1 cellular context compared by ENCODE assay signal in the genomic region with DNA sequence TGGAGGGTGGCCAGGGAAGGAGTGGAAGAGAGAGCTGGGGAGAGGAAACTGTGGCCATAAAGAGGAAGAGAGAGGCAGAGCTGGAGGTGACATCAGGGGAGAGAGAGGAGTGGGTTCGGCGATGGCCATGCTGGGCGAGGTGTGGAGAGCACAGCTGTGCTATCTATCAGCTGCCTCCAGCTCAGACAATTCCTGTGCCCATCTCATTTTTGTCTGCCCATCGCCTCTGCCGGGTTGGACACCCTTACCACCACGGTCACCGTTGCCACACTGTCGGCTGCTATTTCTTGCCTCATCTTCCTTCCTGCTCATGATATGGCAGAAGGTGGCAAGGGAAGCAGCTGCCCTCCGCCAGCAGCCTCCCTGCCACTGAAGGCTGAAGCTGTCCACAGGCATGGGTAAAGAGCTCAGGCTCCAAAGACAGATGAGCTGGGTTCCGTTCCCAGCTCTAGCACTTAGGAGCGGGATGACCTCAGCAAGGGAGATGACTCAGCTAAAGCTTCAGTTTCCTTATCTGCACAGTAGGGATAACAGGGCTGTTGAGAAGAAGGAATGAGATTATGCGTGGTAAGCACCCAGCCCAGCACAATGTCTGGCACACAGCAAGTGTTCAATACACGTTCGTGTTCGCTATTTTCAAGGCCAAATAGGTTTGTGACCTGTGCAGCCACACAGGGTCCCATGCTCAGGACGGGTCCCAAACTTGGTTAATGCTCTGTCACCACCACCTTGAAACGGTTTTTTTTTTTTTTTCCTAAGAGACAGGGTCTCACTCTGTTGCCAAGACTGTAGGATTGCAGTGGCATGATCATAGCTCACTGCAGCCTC.
TF ChIP-seq lines count a peak whose summit lies in the region.

No MANE protein-coding gene starts in this region.

TF ChIP-seq in K562, 482 proteins besides CTCF, POLR2A, EP300 and RAD21 (continued from another document and continues in another):
- TF ChIP-seq, protein P1, sequence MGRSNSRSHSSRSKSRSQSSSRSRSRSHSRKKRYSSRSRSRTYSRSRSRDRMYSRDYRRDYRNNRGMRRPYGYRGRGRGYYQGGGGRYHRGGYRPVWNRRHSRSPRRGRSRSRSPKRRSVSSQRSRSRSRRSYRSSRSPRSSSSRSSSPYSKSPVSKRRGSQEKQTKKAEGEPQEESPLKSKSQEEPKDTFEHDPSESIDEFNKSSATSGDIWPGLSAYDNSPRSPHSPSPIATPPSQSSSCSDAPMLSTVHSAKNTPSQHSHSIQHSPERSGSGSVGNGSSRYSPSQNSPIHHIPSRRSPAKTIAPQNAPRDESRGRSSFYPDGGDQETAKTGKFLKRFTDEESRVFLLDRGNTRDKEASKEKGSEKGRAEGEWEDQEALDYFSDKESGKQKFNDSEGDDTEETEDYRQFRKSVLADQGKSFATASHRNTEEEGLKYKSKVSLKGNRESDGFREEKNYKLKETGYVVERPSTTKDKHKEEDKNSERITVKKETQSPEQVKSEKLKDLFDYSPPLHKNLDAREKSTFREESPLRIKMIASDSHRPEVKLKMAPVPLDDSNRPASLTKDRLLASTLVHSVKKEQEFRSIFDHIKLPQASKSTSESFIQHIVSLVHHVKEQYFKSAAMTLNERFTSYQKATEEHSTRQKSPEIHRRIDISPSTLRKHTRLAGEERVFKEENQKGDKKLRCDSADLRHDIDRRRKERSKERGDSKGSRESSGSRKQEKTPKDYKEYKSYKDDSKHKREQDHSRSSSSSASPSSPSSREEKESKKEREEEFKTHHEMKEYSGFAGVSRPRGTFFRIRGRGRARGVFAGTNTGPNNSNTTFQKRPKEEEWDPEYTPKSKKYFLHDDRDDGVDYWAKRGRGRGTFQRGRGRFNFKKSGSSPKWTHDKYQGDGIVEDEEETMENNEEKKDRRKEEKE (IDR thresholded peaks at IDR 0.05; ENCODE audit: borderline replicate concordance in 1 of 2, control insufficient read depth in 1 of 2, low read depth in 2 of 2, low read length in 1 of 2), result 0 out of 4 replicates have a peak, but pooled peaks of 1 of the 2 experiments have one; percentile 27
- TF ChIP-seq KLF10 (CRISPR knock-in tag; IDR thresholded peaks at IDR 0.05) (peak; percentile 64; the same call in 1 of the 2 replicates), KDM5B (IDR thresholded peaks at IDR 0.05; ENCODE audit: insufficient replicate concordance, low read depth, low read length) (peak; percentile 90), ZNF174 (CRISPR knock-in tag; IDR thresholded peaks at IDR 0.05) (no peak), KDM1A (IDR thresholded peaks at IDR 0.05) (peak; percentile 76 to 87), POLR2H (tag; IDR thresholded peaks at IDR 0.05; ENCODE audit: low read depth) (peak; percentile 62; the same call in 1 of the 2 replicates), ZKSCAN1 (IDR thresholded peaks at IDR 0.05; ENCODE audit: low read depth, low read length) (peak; percentile 94), SMARCA5 (IDR thresholded peaks at IDR 0.05) (peak; percentile 72), DNMT1 (IDR thresholded peaks at IDR 0.05) (0 out of 2 replicates have a peak, but pooled peaks have one; percentile 71), TAF9B (IDR thresholded peaks at IDR 0.05; ENCODE audit: partially characterized antibody) (peak; percentile 92), ETV1 (tag; conservative IDR thresholded peaks at IDR 0.05; ENCODE audit: low read depth) (peak; percentile 70), ZSCAN29 (IDR thresholded peaks at IDR 0.05) (no peak; the same call in 1 of the 2 replicates), CC2D1A (IDR thresholded peaks at IDR 0.05) (peak; percentile 64; the same call in 1 of the 2 replicates), CHCHD3 (CRISPR knock-in tag; IDR thresholded peaks at IDR 0.05) (peak; percentile 44; the same call in 1 of the 2 replicates), NUFIP1 (IDR thresholded peaks at IDR 0.05; ENCODE audit: partially characterized antibody) (no peak), POLR2AphosphoS5 (IDR thresholded peaks at IDR 0.05; ENCODE audit: control insufficient read depth, insufficient read depth, low read depth, low read length) (peak; percentile 85), KHSRP (IDR thresholded peaks at IDR 0.05) (no peak), MXI1 (IDR thresholded peaks at IDR 0.05; ENCODE audit: low read depth, low read length) (0 out of 2 replicates have a peak, but pooled peaks have one; percentile 45), DPF2 (IDR thresholded peaks at IDR 0.05) (peak; percentile 100), ELF4 (CRISPR knock-in tag; IDR thresholded peaks at IDR 0.05) (peak; percentile 58; the same call in 1 of the 2 replicates), NCOA2 (IDR thresholded peaks at IDR 0.05; ENCODE audit: partially characterized antibody in 2 of 2) (no peak), CBX3 (IDR thresholded peaks at IDR 0.05; ENCODE audit: borderline replicate concordance in 1 of 2, low read length in 2 of 2) (peak in 1 of 2 experiments; percentile 95; a peak in 2 of 3 replicates), BRCA1 (IDR thresholded peaks at IDR 0.05) (no peak), BRCA1 (CRISPR knock-in tag; IDR thresholded peaks at IDR 0.05) (no peak), FUS (optimal IDR thresholded peaks at IDR 0.05; ENCODE audit: low read depth, low read length) (no peak), ZC3H4 (CRISPR knock-in tag; IDR thresholded peaks at IDR 0.05; ENCODE audit: borderline replicate concordance) (peak; percentile 68; the same call in 1 of the 2 replicates), SMARCE1 (IDR thresholded peaks at IDR 0.05) (peak; percentile 99), NFYB (IDR thresholded peaks at IDR 0.05; ENCODE audit: extremely low read depth, insufficient read length) (no peak), GTF2F1 (IDR thresholded peaks at IDR 0.05; ENCODE audit: low read depth, low read length) (peak; percentile 77; the same call in 1 of the 2 replicates), STAT5A (IDR thresholded peaks at IDR 0.05; ENCODE audit: borderline replicate concordance, low read length) (peak; percentile 80; the same call in 1 of the 2 replicates), TCF7L2 (IDR thresholded peaks at IDR 0.05; ENCODE audit: low read depth, low read length) (no peak), POLR2B (IDR thresholded peaks at IDR 0.05; ENCODE audit: low read depth, partially characterized antibody) (peak; percentile 87), NCOA6 (IDR thresholded peaks at IDR 0.05) (no peak), ELF2 (CRISPR knock-in tag; IDR thresholded peaks at IDR 0.05) (peak; percentile 36; the same call in 1 of the 2 replicates), FOXP1 (CRISPR knock-in tag; IDR thresholded peaks at IDR 0.05) (peak; percentile 78; the same call in 1 of the 2 replicates), BHLHE40 (IDR thresholded peaks at IDR 0.05; ENCODE audit: low read length) (peak; percentile 57; the same call in 1 of the 2 replicates)
- TF ChIP-seq, protein P2, sequence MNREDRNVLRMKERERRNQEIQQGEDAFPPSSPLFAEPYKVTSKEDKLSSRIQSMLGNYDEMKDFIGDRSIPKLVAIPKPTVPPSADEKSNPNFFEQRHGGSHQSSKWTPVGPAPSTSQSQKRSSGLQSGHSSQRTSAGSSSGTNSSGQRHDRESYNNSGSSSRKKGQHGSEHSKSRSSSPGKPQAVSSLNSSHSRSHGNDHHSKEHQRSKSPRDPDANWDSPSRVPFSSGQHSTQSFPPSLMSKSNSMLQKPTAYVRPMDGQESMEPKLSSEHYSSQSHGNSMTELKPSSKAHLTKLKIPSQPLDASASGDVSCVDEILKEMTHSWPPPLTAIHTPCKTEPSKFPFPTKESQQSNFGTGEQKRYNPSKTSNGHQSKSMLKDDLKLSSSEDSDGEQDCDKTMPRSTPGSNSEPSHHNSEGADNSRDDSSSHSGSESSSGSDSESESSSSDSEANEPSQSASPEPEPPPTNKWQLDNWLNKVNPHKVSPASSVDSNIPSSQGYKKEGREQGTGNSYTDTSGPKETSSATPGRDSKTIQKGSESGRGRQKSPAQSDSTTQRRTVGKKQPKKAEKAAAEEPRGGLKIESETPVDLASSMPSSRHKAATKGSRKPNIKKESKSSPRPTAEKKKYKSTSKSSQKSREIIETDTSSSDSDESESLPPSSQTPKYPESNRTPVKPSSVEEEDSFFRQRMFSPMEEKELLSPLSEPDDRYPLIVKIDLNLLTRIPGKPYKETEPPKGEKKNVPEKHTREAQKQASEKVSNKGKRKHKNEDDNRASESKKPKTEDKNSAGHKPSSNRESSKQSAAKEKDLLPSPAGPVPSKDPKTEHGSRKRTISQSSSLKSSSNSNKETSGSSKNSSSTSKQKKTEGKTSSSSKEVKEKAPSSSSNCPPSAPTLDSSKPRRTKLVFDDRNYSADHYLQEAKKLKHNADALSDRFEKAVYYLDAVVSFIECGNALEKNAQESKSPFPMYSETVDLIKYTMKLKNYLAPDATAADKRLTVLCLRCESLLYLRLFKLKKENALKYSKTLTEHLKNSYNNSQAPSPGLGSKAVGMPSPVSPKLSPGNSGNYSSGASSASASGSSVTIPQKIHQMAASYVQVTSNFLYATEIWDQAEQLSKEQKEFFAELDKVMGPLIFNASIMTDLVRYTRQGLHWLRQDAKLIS (CRISPR knock-in tag; IDR thresholded peaks at IDR 0.05), result peak; percentile 91
- TF ChIP-seq, protein P3, sequence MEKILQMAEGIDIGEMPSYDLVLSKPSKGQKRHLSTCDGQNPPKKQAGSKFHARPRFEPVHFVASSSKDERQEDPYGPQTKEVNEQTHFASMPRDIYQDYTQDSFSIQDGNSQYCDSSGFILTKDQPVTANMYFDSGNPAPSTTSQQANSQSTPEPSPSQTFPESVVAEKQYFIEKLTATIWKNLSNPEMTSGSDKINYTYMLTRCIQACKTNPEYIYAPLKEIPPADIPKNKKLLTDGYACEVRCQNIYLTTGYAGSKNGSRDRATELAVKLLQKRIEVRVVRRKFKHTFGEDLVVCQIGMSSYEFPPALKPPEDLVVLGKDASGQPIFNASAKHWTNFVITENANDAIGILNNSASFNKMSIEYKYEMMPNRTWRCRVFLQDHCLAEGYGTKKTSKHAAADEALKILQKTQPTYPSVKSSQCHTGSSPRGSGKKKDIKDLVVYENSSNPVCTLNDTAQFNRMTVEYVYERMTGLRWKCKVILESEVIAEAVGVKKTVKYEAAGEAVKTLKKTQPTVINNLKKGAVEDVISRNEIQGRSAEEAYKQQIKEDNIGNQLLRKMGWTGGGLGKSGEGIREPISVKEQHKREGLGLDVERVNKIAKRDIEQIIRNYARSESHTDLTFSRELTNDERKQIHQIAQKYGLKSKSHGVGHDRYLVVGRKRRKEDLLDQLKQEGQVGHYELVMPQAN (IDR thresholded peaks at IDR 0.05; ENCODE audit: borderline replicate concordance), result peak; percentile 51; the same call in 1 of the 2 replicates
- TF ChIP-seq, protein P4, sequence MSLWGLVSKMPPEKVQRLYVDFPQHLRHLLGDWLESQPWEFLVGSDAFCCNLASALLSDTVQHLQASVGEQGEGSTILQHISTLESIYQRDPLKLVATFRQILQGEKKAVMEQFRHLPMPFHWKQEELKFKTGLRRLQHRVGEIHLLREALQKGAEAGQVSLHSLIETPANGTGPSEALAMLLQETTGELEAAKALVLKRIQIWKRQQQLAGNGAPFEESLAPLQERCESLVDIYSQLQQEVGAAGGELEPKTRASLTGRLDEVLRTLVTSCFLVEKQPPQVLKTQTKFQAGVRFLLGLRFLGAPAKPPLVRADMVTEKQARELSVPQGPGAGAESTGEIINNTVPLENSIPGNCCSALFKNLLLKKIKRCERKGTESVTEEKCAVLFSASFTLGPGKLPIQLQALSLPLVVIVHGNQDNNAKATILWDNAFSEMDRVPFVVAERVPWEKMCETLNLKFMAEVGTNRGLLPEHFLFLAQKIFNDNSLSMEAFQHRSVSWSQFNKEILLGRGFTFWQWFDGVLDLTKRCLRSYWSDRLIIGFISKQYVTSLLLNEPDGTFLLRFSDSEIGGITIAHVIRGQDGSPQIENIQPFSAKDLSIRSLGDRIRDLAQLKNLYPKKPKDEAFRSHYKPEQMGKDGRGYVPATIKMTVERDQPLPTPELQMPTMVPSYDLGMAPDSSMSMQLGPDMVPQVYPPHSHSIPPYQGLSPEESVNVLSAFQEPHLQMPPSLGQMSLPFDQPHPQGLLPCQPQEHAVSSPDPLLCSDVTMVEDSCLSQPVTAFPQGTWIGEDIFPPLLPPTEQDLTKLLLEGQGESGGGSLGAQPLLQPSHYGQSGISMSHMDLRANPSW (CRISPR knock-in tag; IDR thresholded peaks at IDR 0.05), result peak; percentile 95
- TF ChIP-seq, protein P5, sequence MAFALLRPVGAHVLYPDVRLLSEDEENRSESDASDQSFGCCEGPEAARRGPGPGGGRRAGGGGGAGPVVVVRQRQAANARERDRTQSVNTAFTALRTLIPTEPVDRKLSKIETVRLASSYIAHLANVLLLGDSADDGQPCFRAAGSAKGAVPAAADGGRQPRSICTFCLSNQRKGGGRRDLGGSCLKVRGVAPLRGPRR (CRISPR knock-in tag; IDR thresholded peaks at IDR 0.05), result peak; percentile 71; the same call in 1 of the 2 replicates
- TF ChIP-seq, protein P6, sequence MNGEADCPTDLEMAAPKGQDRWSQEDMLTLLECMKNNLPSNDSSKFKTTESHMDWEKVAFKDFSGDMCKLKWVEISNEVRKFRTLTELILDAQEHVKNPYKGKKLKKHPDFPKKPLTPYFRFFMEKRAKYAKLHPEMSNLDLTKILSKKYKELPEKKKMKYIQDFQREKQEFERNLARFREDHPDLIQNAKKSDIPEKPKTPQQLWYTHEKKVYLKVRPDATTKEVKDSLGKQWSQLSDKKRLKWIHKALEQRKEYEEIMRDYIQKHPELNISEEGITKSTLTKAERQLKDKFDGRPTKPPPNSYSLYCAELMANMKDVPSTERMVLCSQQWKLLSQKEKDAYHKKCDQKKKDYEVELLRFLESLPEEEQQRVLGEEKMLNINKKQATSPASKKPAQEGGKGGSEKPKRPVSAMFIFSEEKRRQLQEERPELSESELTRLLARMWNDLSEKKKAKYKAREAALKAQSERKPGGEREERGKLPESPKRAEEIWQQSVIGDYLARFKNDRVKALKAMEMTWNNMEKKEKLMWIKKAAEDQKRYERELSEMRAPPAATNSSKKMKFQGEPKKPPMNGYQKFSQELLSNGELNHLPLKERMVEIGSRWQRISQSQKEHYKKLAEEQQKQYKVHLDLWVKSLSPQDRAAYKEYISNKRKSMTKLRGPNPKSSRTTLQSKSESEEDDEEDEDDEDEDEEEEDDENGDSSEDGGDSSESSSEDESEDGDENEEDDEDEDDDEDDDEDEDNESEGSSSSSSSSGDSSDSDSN (IDR thresholded peaks at IDR 0.05; ENCODE audit: borderline replicate concordance in 1 of 2, low read depth in 2 of 2, low read length in 2 of 2), result peak in 1 of 2 experiments; percentile 76; a peak in 1 of 4 replicates
- TF ChIP-seq, protein P7, sequence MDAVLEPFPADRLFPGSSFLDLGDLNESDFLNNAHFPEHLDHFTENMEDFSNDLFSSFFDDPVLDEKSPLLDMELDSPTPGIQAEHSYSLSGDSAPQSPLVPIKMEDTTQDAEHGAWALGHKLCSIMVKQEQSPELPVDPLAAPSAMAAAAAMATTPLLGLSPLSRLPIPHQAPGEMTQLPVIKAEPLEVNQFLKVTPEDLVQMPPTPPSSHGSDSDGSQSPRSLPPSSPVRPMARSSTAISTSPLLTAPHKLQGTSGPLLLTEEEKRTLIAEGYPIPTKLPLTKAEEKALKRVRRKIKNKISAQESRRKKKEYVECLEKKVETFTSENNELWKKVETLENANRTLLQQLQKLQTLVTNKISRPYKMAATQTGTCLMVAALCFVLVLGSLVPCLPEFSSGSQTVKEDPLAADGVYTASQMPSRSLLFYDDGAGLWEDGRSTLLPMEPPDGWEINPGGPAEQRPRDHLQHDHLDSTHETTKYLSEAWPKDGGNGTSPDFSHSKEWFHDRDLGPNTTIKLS (IDR thresholded peaks at IDR 0.05; ENCODE audit: borderline replicate concordance, low read depth), result peak; percentile 79; the same call in 1 of the 2 replicates
- TF ChIP-seq, protein P8, sequence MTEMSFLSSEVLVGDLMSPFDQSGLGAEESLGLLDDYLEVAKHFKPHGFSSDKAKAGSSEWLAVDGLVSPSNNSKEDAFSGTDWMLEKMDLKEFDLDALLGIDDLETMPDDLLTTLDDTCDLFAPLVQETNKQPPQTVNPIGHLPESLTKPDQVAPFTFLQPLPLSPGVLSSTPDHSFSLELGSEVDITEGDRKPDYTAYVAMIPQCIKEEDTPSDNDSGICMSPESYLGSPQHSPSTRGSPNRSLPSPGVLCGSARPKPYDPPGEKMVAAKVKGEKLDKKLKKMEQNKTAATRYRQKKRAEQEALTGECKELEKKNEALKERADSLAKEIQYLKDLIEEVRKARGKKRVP (CRISPR knock-in tag; IDR thresholded peaks at IDR 0.05), result peak; percentile 64
